In genomic region chr5:1110930-1111726, GRCh38 we compare ENCODE assay signal across 1 cellular context.
TF ChIP-seq lines count a peak whose summit lies in the region.

No MANE protein-coding gene starts in this region.

TF ChIP-seq in K562, 482 proteins besides CTCF, POLR2A, EP300 and RAD21 (continued from another document):
- TF ChIP-seq EGR1 (conservative IDR thresholded peaks at IDR 0.05) (0 out of 2 replicates have a peak, but pooled peaks have one; percentile 4), SAP30 (IDR thresholded peaks at IDR 0.05; ENCODE audit: borderline replicate concordance, insufficient read depth, low read depth, low read length, poor library complexity, severe bottlenecking) (peak; percentile 29), TGIF2 (CRISPR knock-in tag; IDR thresholded peaks at IDR 0.05) (peak; percentile 80; the same call in 1 of the 2 replicates), SRF (CRISPR knock-in tag; IDR thresholded peaks at IDR 0.05) (no peak), TAL1 (IDR thresholded peaks at IDR 0.05) (no peak), ARID4B (CRISPR knock-in tag; IDR thresholded peaks at IDR 0.05) (0 out of 2 replicates have a peak, but pooled peaks have one; percentile 60), ZBTB7A (IDR thresholded peaks at IDR 0.05; ENCODE audit: borderline replicate concordance, control insufficient read depth, low read depth, low read length) (peak; percentile 61; the same call in 1 of the 2 replicates), THRAP3 (IDR thresholded peaks at IDR 0.05; ENCODE audit: borderline replicate concordance) (no peak), ZFX (CRISPR knock-in tag; IDR thresholded peaks at IDR 0.05) (peak; percentile 62; the same call in 1 of the 2 replicates), GABPB1 (CRISPR knock-in tag; IDR thresholded peaks at IDR 0.05) (peak; percentile 72; the same call in 1 of the 2 replicates), STAG1 (CRISPR knock-in tag; IDR thresholded peaks at IDR 0.05; ENCODE audit: borderline replicate concordance) (0 out of 2 replicates have a peak, but pooled peaks have one; percentile 5)
